ENCODE assay signal across 8 cellular contexts in genomic region chr13:87678353-87678752, GRCh38. TPM values are rescaled to one million over a fixed set of nuclear protein-coding genes. Genes with fewer than 3 reads are reported as not detected.
DNase-seq lines count a peak whose midpoint lies in the region; ATAC-seq and TF ChIP-seq lines count a peak whose summit lies in the region.
"Had no signal": no experiment of that assay in that cellular context is flagged by ENCODE, and none has a peak within 500 bp of the region (broad histone marks: within the 10 kb centered on the region; RNA-seq: fewer than 3 reads in every experiment).

No MANE protein-coding gene starts in this region.

- H3K4me1 ChIP-seq in SK-N-SH (ENCODE audit: control insufficient read depth in 1 of 2, insufficient read depth in 2 of 2, low read depth in 1 of 2, low read length in 1 of 2) (peaks cover 0 to 14% of the 10 kb centered on the region in 2 experiments; a peak in 1 of 4 replicates), psoas muscle (no peaks in the 10 kb centered on the region)

- no peaks in the 10 kb centered on the region for H3F3A ChIP-seq in SK-N-SH (replicated peaks; ENCODE audit: insufficient read depth)

- H3K27ac Mint-ChIP-seq in glutamatergic neuron (ENCODE audit: unreplicated experiment) = no peak overlapping the region

- H3K9me3 ChIP-seq in SK-N-SH (no peaks in the 10 kb centered on the region), psoas muscle (no peaks in the 10 kb centered on the region)

- DNase-seq in H7 = peak; percentile 6
- peak; percentile 4 for DNase-seq in SK-N-SH
- no peak for DNase-seq in glutamatergic neuron
- no peak for DNase-seq in psoas muscle
- DNase-seq in head of caudate nucleus = no peak
- no peak for DNase-seq in NCI-H1436 treated with DMSO at 0.1 percent for 48 hours (lab: John Stamatoyannopoulos, UW)
- DNase-seq in HCEC 1CT = no peak
- DNase-seq: activated CD4-positive, alpha-beta T cell treated with anti-CD3 and anti-CD28 coated beads, Interleukin-2, amount 50 U/mL, for 4 hours had no signal

- TF ChIP-seq RAD21 in SK-N-SH (IDR thresholded peaks at IDR 0.05; ENCODE audit: low read length) = no peak

- no peaks in the 10 kb centered on the region for H3K79me2 ChIP-seq in SK-N-SH (ENCODE audit: insufficient read depth)

- peaks cover 25% of the 10 kb centered on the region for H3K27me3 Mint-ChIP-seq in glutamatergic neuron (ENCODE audit: unreplicated experiment)

- peak overlapping the region; percentile 81 for H3K4me2 ChIP-seq in SK-N-SH

- TF ChIP-seq CTCF in SK-N-SH (IDR thresholded peaks at IDR 0.05) (no peak), glutamatergic neuron (IDR thresholded peaks at IDR 0.05; ENCODE audit: partially characterized antibody, unreplicated experiment) (no peak), psoas muscle (IDR thresholded peaks at IDR 0.05) (no peak)

- H3K4me3 ChIP-seq in H7 (ENCODE audit: insufficient read depth, low read depth, low read length) = peak overlapping the region; percentile 41; the same call in 1 of the 2 replicates
- peak overlapping the region; percentile 46 to 71 for H3K4me3 ChIP-seq in SK-N-SH (ENCODE audit: low read depth in 2 of 2, low read length in 1 of 2)
- peak overlapping the region; percentile 53 for H3K4me3 ChIP-seq in psoas muscle

- POLR2A ChIA-PET in SK-N-SH (lab: Yijun Ruan, JAX) = no interaction called here

- no peak overlapping the region for H3K9ac ChIP-seq in SK-N-SH

- H3K4me3 Mint-ChIP-seq in glutamatergic neuron (ENCODE audit: unreplicated experiment) = peak overlapping the region; percentile 89

- H3K4me1 Mint-ChIP-seq in glutamatergic neuron (ENCODE audit: low read depth, unreplicated experiment) = peaks cover 14% of the 10 kb centered on the region

- H3K36me3 Mint-ChIP-seq in glutamatergic neuron (ENCODE audit: unreplicated experiment) = peaks cover 8% of the 10 kb centered on the region

- H2AFZ ChIP-seq in SK-N-SH (ENCODE audit: low read depth) = peak overlapping the region; percentile 70

- H3K27ac ChIP-seq in SK-N-SH (ENCODE audit: low read depth in 2 of 2, low read length in 1 of 2) (no peak overlapping the region), psoas muscle (no peak overlapping the region)

- no peak for ATAC-seq in psoas muscle

- no peaks in the 10 kb centered on the region for H3K36me3 ChIP-seq in H7 (replicated peaks; ENCODE audit: control insufficient read depth, insufficient read depth, low read length)
- H3K36me3 ChIP-seq in SK-N-SH (replicated peaks in 1 of 2; ENCODE audit: control insufficient read depth in 1 of 2, insufficient read depth in 2 of 2, low read length in 1 of 2) = no peaks in the 10 kb centered on the region
- H3K36me3 ChIP-seq in psoas muscle (ENCODE audit: insufficient read depth in 1 of 2, low read depth in 1 of 2) = no peaks in the 10 kb centered on the region

- CTCF ChIA-PET in SK-N-SH (lab: Yijun Ruan, JAX) = no interaction called here

- TF ChIP-seq EP300 in SK-N-SH (IDR thresholded peaks at IDR 0.05; ENCODE audit: borderline replicate concordance in 1 of 2, low read depth in 1 of 2, low read length in 1 of 2) = no peak

- no peaks in the 10 kb centered on the region for H3K9me2 ChIP-seq in SK-N-SH

- intact Hi-C loops in psoas muscle (cut with DNase I) (no loop called here), head of caudate nucleus (cut with DNase I) (no loop called here)

- no peaks in the 10 kb centered on the region for H4K20me1 ChIP-seq in SK-N-SH (ENCODE audit: insufficient read depth)

- H3K27me3 ChIP-seq in H7 (ENCODE audit: control insufficient read depth, insufficient read depth, low read length) (peaks cover 61% of the 10 kb centered on the region), SK-N-SH (ENCODE audit: insufficient read depth) (peaks cover 51% of the 10 kb centered on the region), psoas muscle (ENCODE audit: insufficient read depth in 3 of 3, low read length in 2 of 3) (peaks cover 0 to 36% (median 17%) of the 10 kb centered on the region in 3 donors)

- peaks cover 5% of the 10 kb centered on the region for H3K9me3 Mint-ChIP-seq in glutamatergic neuron (ENCODE audit: unreplicated experiment)

- WGBS in SK-N-SH (ENCODE audit: low lambda C conversion rate) = 5% methylated on average over 9 of the region's 9 CpGs
- WGBS in psoas muscle, 3 donors = 43 to 51% (median 48%) methylated on average over 9 of the region's 9 CpGs

TF ChIP-seq in SK-N-SH, 30 proteins besides CTCF, POLR2A, EP300 and RAD21:
- TF ChIP-seq SMC3 (IDR thresholded peaks at IDR 0.05; ENCODE audit: low read depth, low read length) = no peak
- no peak for TF ChIP-seq CHD2 (IDR thresholded peaks at IDR 0.05; ENCODE audit: low read length, partially characterized antibody)
- TF ChIP-seq EZH2phosphoT487 (IDR thresholded peaks at IDR 0.05; ENCODE audit: borderline replicate concordance, low read depth) = no peak
- no peak for TF ChIP-seq USF2 (IDR thresholded peaks at IDR 0.05; ENCODE audit: borderline replicate concordance, low read depth, low read length)
- no peak for TF ChIP-seq RFX5 (IDR thresholded peaks at IDR 0.05; ENCODE audit: low read length)
- TF ChIP-seq FOXM1 (IDR thresholded peaks at IDR 0.05; ENCODE audit: low read depth) = no peak
- no peak for TF ChIP-seq MXI1 (IDR thresholded peaks at IDR 0.05; ENCODE audit: low read depth, low read length)

RNA-seq across cellular contexts. Expression of gene SLITRK5, which starts 7.2 kb away (rescaled TPM):
- 0.55 and 0.85 TPM in 2 replicates for total RNA-seq in H7 (2014; rRNA removed; shearing (Covaris generic))
- polyA plus RNA-seq in SK-N-SH (2012; rRNA removed) (not detected in 2 replicates), psoas muscle (under 1 TPM in 2 of 3 donors, not detected in 1; 0.01 TPM)
- polyA plus RNA-seq in SK-N-SH (2012; cell fraction: cytosol; rRNA removed) = under 0.01 TPM in 2 replicates
- under 0.01 TPM in 2 replicates for polyA plus RNA-seq in SK-N-SH (2012; cell fraction: nucleus; rRNA removed)
- total RNA-seq in glutamatergic neuron (ENCODE audit: unreplicated experiment) (1.8 TPM), psoas muscle (under 1 TPM; 0.02 to 0.11 (median 0.02) TPM)

Comparison
In these comparisons a context has a peak if more than half of its experiments do, and no peak if none do; other contexts are left out.
1. DNase-seq: peak in H7 (single experiment) and SK-N-SH (single experiment); none in glutamatergic neuron (single experiment), psoas muscle (0 of 2), head of caudate nucleus (0 of 42), NCI-H1436 treated with DMSO at 0.1 percent for 48 hours (single experiment) and HCEC 1CT (single experiment).
2. Peak in every context shown above with its lines, with median percentiles within 50 percentile points of each other: H3K4me3 ChIP-seq.